ENCODE assay signal across 8 cellular contexts in genomic region chr6:157989541-157990289, GRCh38. TPM values are rescaled to one million over a fixed set of nuclear protein-coding genes. Genes with fewer than 3 reads are reported as not detected.
DNase-seq lines count a peak whose midpoint lies in the region; ATAC-seq and TF ChIP-seq lines count a peak whose summit lies in the region.

No MANE protein-coding gene starts in this region.

- H3K9ac ChIP-seq in adipocyte (ENCODE audit: low read length) = no peak overlapping the region

- H3K9me3 ChIP-seq in adipocyte (ENCODE audit: control insufficient read depth, low read length) (no peaks in the 10 kb centered on the region), hepatocyte (ENCODE audit: low read depth) (no peaks in the 10 kb centered on the region)

- H3K36me3 ChIP-seq in adipocyte (ENCODE audit: control insufficient read depth, insufficient read depth, low read length, severe bottlenecking) (no peaks in the 10 kb centered on the region), hepatocyte (replicated peaks; ENCODE audit: insufficient read depth, low read depth) (no peaks in the 10 kb centered on the region)

- no peak for ATAC-seq in GM18868 (IDR thresholded peaks at IDR 0.05; ENCODE audit: unreplicated experiment)
- ATAC-seq in HG03442 (IDR thresholded peaks at IDR 0.05; ENCODE audit: unreplicated experiment) = no peak

- H3K4me2 ChIP-seq in hepatocyte = peak overlapping the region; percentile 15

- peak overlapping the region; percentile 9 for H3K27ac ChIP-seq in hepatocyte
- peak overlapping the region; percentile 90 for H3K27ac ChIP-seq in substantia nigra (ENCODE audit: low read depth, low read length, poor library complexity, severe bottlenecking)

- H3K4me1 ChIP-seq in adipocyte (ENCODE audit: control insufficient read depth, insufficient read depth, low read length) = peaks cover 27% of the 10 kb centered on the region
- H3K4me1 ChIP-seq in hepatocyte (ENCODE audit: insufficient read depth) = peaks cover 46% of the 10 kb centered on the region

- H3K79me2 ChIP-seq in hepatocyte = peaks cover 86% of the 10 kb centered on the region

- 72% methylated on average over 22 of the region's 22 CpGs for WGBS in hepatocyte (ENCODE audit: low lambda C conversion rate, missing lambda C conversion rate)

- peak; percentile 97 for DNase-seq in DMS 273 (lab: John Stamatoyannopoulos, UW; ENCODE audit: unreplicated experiment)
- DNase-seq in NCI-H1105 treated with DMSO at 0.1 percent for 48 hours (lab: John Stamatoyannopoulos, UW) = peak; percentile 96
- DNase-seq in adipocyte (ENCODE audit: low read depth) = peak; percentile 82
- peak; percentile 53 for DNase-seq in hepatocyte (ENCODE audit: low spot score)
- DNase-seq in substantia nigra (lab: John Stamatoyannopoulos, UW) = peak in 33 of 49 donors; percentile 32 to 98 (median 58)
- no peak for DNase-seq in NCI-H146 (lab: John Stamatoyannopoulos, UW)

- no peak overlapping the region for H2AFZ ChIP-seq in hepatocyte

- peaks cover 3% of the 10 kb centered on the region for H4K20me1 ChIP-seq in hepatocyte (ENCODE audit: insufficient read depth, poor library complexity, severe bottlenecking)

- H3K4me3 ChIP-seq in adipocyte (ENCODE audit: low read length) (no peak overlapping the region), hepatocyte (no peak overlapping the region)

- H3K27me3 ChIP-seq in adipocyte (replicated peaks; ENCODE audit: control insufficient read depth, insufficient read depth, low read length) = no peaks in the 10 kb centered on the region
- H3K27me3 ChIP-seq in hepatocyte = no peaks in the 10 kb centered on the region

- no peak for TF ChIP-seq CTCF in hepatocyte (IDR thresholded peaks at IDR 0.05; ENCODE audit: poor library complexity)

- no peaks in the 10 kb centered on the region for H3K9me2 ChIP-seq in hepatocyte (replicated peaks; ENCODE audit: insufficient read depth)

RNA-seq across cellular contexts. Expression of gene SYNJ2, which starts 8.1 kb away (rescaled TPM):
- total RNA-seq in hepatocyte = 15.4 and 15.6 TPM in 2 replicates
- 16.5 and 21.4 TPM in 2 replicates for polyA plus RNA-seq in hepatocyte
